In the genomic region with DNA sequence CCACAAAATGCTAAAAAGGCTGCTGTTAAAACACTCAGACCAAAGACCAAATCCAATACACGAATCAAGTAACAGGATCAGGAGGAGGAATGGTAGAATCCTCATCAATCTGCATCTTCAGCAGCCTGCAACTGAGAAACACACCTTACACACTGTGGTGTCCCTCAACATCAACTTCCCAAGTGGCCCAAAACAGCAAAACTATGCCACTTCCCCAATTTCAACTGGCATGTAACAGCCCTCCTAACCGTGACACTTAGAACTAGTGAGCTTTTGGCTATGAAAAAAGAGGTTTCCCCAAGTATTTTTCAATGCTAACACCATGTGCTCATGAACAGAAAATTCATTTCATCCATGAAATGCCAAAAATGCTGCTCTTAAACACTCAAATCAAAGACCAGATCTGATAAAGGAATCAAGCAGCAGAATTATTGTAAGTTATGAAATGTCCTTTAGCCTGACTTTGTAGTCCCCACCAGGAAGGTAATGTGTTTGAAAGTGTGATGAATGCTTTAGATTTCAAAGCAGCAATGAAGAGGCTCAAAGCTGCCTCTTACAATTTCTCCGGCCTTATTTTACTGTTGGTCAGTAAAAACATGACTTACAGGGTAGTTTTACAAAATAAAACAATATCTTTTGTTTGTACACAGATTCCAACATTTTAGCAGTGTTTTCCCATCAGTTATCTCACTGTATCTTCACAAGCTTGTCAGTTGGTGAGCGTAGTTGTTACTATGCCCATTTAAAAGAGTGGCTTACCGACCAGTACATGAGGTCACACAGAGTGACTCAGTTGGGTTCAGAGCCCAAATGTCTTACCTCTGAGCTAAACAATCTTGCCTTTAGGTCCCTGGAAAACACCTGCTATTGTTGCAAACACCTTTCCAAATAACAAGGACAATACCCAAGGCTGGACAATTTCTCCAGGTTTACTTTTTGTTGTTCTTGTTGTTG, we compare ENCODE assay signal across 18 cellular contexts.
A peak's percentile ranks its signal among the peaks of the same experiment; 100 is the strongest.
DNase-seq lines count a peak whose midpoint lies in the region; ATAC-seq and TF ChIP-seq lines count a peak whose summit lies in the region.
"Had no signal": no experiment of that assay in that cellular context is flagged by ENCODE, and none has a peak within 500 bp of the region (broad histone marks: within the 10 kb centered on the region; RNA-seq: fewer than 3 reads in every experiment).

No MANE protein-coding gene starts in this region.

- H3K4me2 ChIP-seq in OCI-LY1 (ENCODE audit: low read length), result no peak overlapping the region
- no peak overlapping the region for H3K4me2 ChIP-seq in PC-9
- H3K4me2 ChIP-seq: A549 had no signal

- H2AFZ ChIP-seq in OCI-LY1 (ENCODE audit: low read length) (no peak overlapping the region), PC-9 (no peak overlapping the region)

- H3K27me3 ChIP-seq in OCI-LY1 (ENCODE audit: insufficient read depth, low read length), result no peaks in the 10 kb centered on the region
- H3K27me3 ChIP-seq in PC-9 (ENCODE audit: insufficient read depth, low read depth), result no peaks in the 10 kb centered on the region
- H3K27me3 ChIP-seq: transverse colon had no signal

- peaks cover 39 to 47% of the 10 kb centered on the region in 2 donors for H3K4me1 Mint-ChIP-seq in natural killer cell treated with Interleukin-12 subunit alpha and Interleukin-12 subunit beta and Interleukin-15 and Interleukin-18, amount 100 ng/mL, for 72 hours (ENCODE audit: low read depth in 2 of 2)
- H3K4me1 Mint-ChIP-seq in natural killer cell, result peaks cover 10 to 21% of the 10 kb centered on the region in 2 donors
- H3K4me1 Mint-ChIP-seq in central memory CD8-positive, alpha-beta T cell, result peaks cover 32% of the 10 kb centered on the region
- H3K4me1 Mint-ChIP-seq in activated CD8-positive, alpha-beta T cell treated with anti-CD3 and anti-CD28 coated beads for 36 hours (ENCODE audit: low read depth), result peaks cover 7% of the 10 kb centered on the region

- no peak for TF ChIP-seq CTCF in natural killer cell (IDR thresholded peaks at IDR 0.05)
- TF ChIP-seq CTCF in OCI-LY1 (IDR thresholded peaks at IDR 0.05; ENCODE audit: low read length), result no peak
- no peak for TF ChIP-seq CTCF in activated CD8-positive, alpha-beta T cell treated with anti-CD3 and anti-CD28 coated beads for 36 hours (IDR thresholded peaks at IDR 0.05)
- no peak for TF ChIP-seq CTCF in PC-9 (conservative IDR thresholded peaks at IDR 0.05)

- H3K36me3 Mint-ChIP-seq in natural killer cell treated with Interleukin-12 subunit alpha and Interleukin-12 subunit beta and Interleukin-15 and Interleukin-18, amount 100 ng/mL, for 72 hours, result peaks cover 17% of the 10 kb centered on the region
- H3K36me3 Mint-ChIP-seq in natural killer cell, result no peaks in the 10 kb centered on the region
- H3K36me3 Mint-ChIP-seq in central memory CD8-positive, alpha-beta T cell (ENCODE audit: insufficient read depth), result peaks cover 9% of the 10 kb centered on the region
- peaks cover 18% of the 10 kb centered on the region for H3K36me3 Mint-ChIP-seq in activated CD8-positive, alpha-beta T cell treated with anti-CD3 and anti-CD28 coated beads for 36 hours (ENCODE audit: low read depth)

- CTCF ChIA-PET in activated CD8-positive, alpha-beta T cell treated with anti-CD3 and anti-CD28 coated beads for 36 hours (lab: Charles Lee), result no interaction called here
- CTCF ChIA-PET in PC-9 (lab: Charles Lee), result interaction anchor here (0.7 kb wide), 1 partner anchor 1363 kb away, joined by 4 read pairs; no protein-coding TSS in a partner anchor

- intact Hi-C loops in natural killer cell (cut with micrococcal nuclease), result no loop called here
- intact Hi-C loops in activated CD8-positive, alpha-beta T cell treated with anti-CD3 and anti-CD28 coated beads for 36 hours (cut with micrococcal nuclease), result no loop called here
- intact Hi-C loops in PC-9 (cut with micrococcal nuclease; ENCODE audit: unreplicated experiment), result no loop called here

- peak overlapping the region; percentile 3 to 7 for H3K27ac Mint-ChIP-seq in natural killer cell treated with Interleukin-12 subunit alpha and Interleukin-12 subunit beta and Interleukin-15 and Interleukin-18, amount 100 ng/mL, for 72 hours
- no peak overlapping the region for H3K27ac Mint-ChIP-seq in natural killer cell
- H3K27ac Mint-ChIP-seq in central memory CD8-positive, alpha-beta T cell (ENCODE audit: low read depth), result no peak overlapping the region
- no peak overlapping the region for H3K27ac Mint-ChIP-seq in activated CD8-positive, alpha-beta T cell treated with anti-CD3 and anti-CD28 coated beads for 36 hours
- H3K27ac Mint-ChIP-seq: activated naive CD4-positive, alpha-beta T cell treated with anti-CD3 and anti-CD28 coated beads, Interleukin-2, amount 50 U/mL, for 24 hours had no signal

- peak overlapping the region; percentile 44 for H3K27ac ChIP-seq in OCI-LY1 (ENCODE audit: low read depth, low read length, poor library complexity, severe bottlenecking)
- H3K27ac ChIP-seq in PC-9, result no peak overlapping the region
- H3K27ac ChIP-seq: A549, transverse colon had no signal

- H3F3A ChIP-seq in OCI-LY1 (ENCODE audit: insufficient read depth, low read length) (no peaks in the 10 kb centered on the region), PC-9 (ENCODE audit: insufficient read depth, low read depth) (peaks cover 6% of the 10 kb centered on the region)

- ATAC-seq in natural killer cell treated with Interleukin-12 subunit alpha and Interleukin-12 subunit beta and Interleukin-15 and Interleukin-18, amount 100 ng/mL, for 72 hours, result no peak
- ATAC-seq in natural killer cell, result no peak
- ATAC-seq in central memory CD8-positive, alpha-beta T cell (replicated peaks; ENCODE audit: extremely low read depth, poor library complexity, severe bottlenecking), result peak; percentile 19
- no peak for ATAC-seq in activated CD8-positive, alpha-beta T cell treated with anti-CD3 and anti-CD28 coated beads for 36 hours
- ATAC-seq: A549; effector memory CD8-positive, alpha-beta T cell; sciatic nerve had no signal

- no peaks in the 10 kb centered on the region for H3K9me3 ChIP-seq in OCI-LY1 (ENCODE audit: low read length)
- H3K9me3 ChIP-seq in PC-9 (ENCODE audit: insufficient read depth, low read depth), result peaks cover 5% of the 10 kb centered on the region; the same call in 1 of the 2 replicates
- H3K9me3 ChIP-seq: A549 had no signal

- H3K79me2 ChIP-seq in OCI-LY1 (ENCODE audit: insufficient read depth, low read length) (no peaks in the 10 kb centered on the region), PC-9 (ENCODE audit: low read depth) (peaks cover 46% of the 10 kb centered on the region)

- DNase-seq in natural killer cell treated with Interleukin-12 subunit alpha and Interleukin-12 subunit beta and Interleukin-15 and Interleukin-18, amount 100 ng/mL, for 72 hours (ENCODE audit: low spot score), result no peak
- no peak for DNase-seq in natural killer cell
- DNase-seq in central memory CD8-positive, alpha-beta T cell (ENCODE audit: low spot score in 2 of 2), result no peak
- DNase-seq in NCI-H2107 (lab: John Stamatoyannopoulos, UW), result no peak
- DNase-seq in activated CD8-positive, alpha-beta T cell treated with anti-CD3 and anti-CD28 coated beads for 36 hours, result no peak
- no peak for DNase-seq in SW480 (ENCODE audit: low spot score)
- no peak for DNase-seq in PC-9
- DNase-seq: COR-L47; effector memory CD8-positive, alpha-beta T cell; foreskin melanocyte; NCI-H2081 treated with DMSO at 0.1 percent for 48 hours; stimulated activated CD4-positive, alpha-beta T cell treated with anti-CD3 and anti-CD28 coated beads, Interleukin-4, amount 100 ng/mL, for 1 hour; transverse colon had no signal

- H3K36me3 ChIP-seq in OCI-LY1 (ENCODE audit: insufficient read depth, low read length), result no peaks in the 10 kb centered on the region
- H3K36me3 ChIP-seq in PC-9 (ENCODE audit: low read depth), result peaks cover 39% of the 10 kb centered on the region
- H3K36me3 ChIP-seq: transverse colon had no signal

- no peaks in the 10 kb centered on the region for H3K27me3 Mint-ChIP-seq in natural killer cell treated with Interleukin-12 subunit alpha and Interleukin-12 subunit beta and Interleukin-15 and Interleukin-18, amount 100 ng/mL, for 72 hours
- H3K27me3 Mint-ChIP-seq in natural killer cell (ENCODE audit: low read depth in 2 of 2), result no peaks in the 10 kb centered on the region
- H3K27me3 Mint-ChIP-seq in central memory CD8-positive, alpha-beta T cell, result no peaks in the 10 kb centered on the region
- no peaks in the 10 kb centered on the region for H3K27me3 Mint-ChIP-seq in activated CD8-positive, alpha-beta T cell treated with anti-CD3 and anti-CD28 coated beads for 36 hours
- H3K27me3 Mint-ChIP-seq: activated naive CD4-positive, alpha-beta T cell treated with anti-CD3 and anti-CD28 coated beads, Interleukin-2, amount 50 U/mL, for 24 hours; effector memory CD8-positive, alpha-beta T cell had no signal

- H3K9ac ChIP-seq in OCI-LY1 (ENCODE audit: low read length), result no peak overlapping the region

- H3K9me3 Mint-ChIP-seq in natural killer cell treated with Interleukin-12 subunit alpha and Interleukin-12 subunit beta and Interleukin-15 and Interleukin-18, amount 100 ng/mL, for 72 hours, result no peaks in the 10 kb centered on the region
- H3K9me3 Mint-ChIP-seq in natural killer cell, result no peaks in the 10 kb centered on the region
- no peaks in the 10 kb centered on the region for H3K9me3 Mint-ChIP-seq in central memory CD8-positive, alpha-beta T cell
- peaks cover 4% of the 10 kb centered on the region for H3K9me3 Mint-ChIP-seq in activated CD8-positive, alpha-beta T cell treated with anti-CD3 and anti-CD28 coated beads for 36 hours
- H3K9me3 Mint-ChIP-seq: activated naive CD4-positive, alpha-beta T cell treated with anti-CD3 and anti-CD28 coated beads, Interleukin-2, amount 50 U/mL, for 24 hours; effector memory CD8-positive, alpha-beta T cell had no signal

- no TSS peak for BruUV-seq in PC-9 (replicated peaks; lab: Mats Ljungman, UMichigan)

- H3K4me3 Mint-ChIP-seq in natural killer cell treated with Interleukin-12 subunit alpha and Interleukin-12 subunit beta and Interleukin-15 and Interleukin-18, amount 100 ng/mL, for 72 hours, result no peak overlapping the region
- no peak overlapping the region for H3K4me3 Mint-ChIP-seq in natural killer cell
- no peak overlapping the region for H3K4me3 Mint-ChIP-seq in central memory CD8-positive, alpha-beta T cell
- H3K4me3 Mint-ChIP-seq in activated CD8-positive, alpha-beta T cell treated with anti-CD3 and anti-CD28 coated beads for 36 hours, result no peak overlapping the region
- H3K4me3 Mint-ChIP-seq: activated naive CD4-positive, alpha-beta T cell treated with anti-CD3 and anti-CD28 coated beads, Interleukin-2, amount 50 U/mL, for 24 hours; effector memory CD8-positive, alpha-beta T cell had no signal

- POLR2A ChIA-PET in activated CD8-positive, alpha-beta T cell treated with anti-CD3 and anti-CD28 coated beads for 36 hours (lab: Charles Lee), result no interaction called here
- POLR2A ChIA-PET in PC-9 (lab: Charles Lee; ENCODE audit: unreplicated experiment), result no interaction called here

- H3K4me3 ChIP-seq in OCI-LY1 (ENCODE audit: low read depth, low read length, poor library complexity, severe bottlenecking), result no peak overlapping the region
- no peak overlapping the region for H3K4me3 ChIP-seq in PC-9
- H3K4me3 ChIP-seq: A549, lung, transverse colon had no signal

- H3K9me2 ChIP-seq in OCI-LY1 (ENCODE audit: low read depth, low read length) (no peaks in the 10 kb centered on the region), PC-9 (ENCODE audit: insufficient read depth) (no peaks in the 10 kb centered on the region)

- H3K4me1 ChIP-seq in OCI-LY1 (ENCODE audit: insufficient read depth, low read length, severe bottlenecking), result peaks cover 9% of the 10 kb centered on the region
- H3K4me1 ChIP-seq in PC-9 (replicated peaks; ENCODE audit: insufficient read depth), result no peaks in the 10 kb centered on the region
- H3K4me1 ChIP-seq: transverse colon had no signal

- no peaks in the 10 kb centered on the region for H4K20me1 ChIP-seq in OCI-LY1 (ENCODE audit: insufficient read depth, low read length)
- peaks cover 5% of the 10 kb centered on the region; the same call in 1 of the 2 replicates for H4K20me1 ChIP-seq in PC-9 (ENCODE audit: insufficient read depth)

Comparison
In these comparisons a context has a peak if more than half of its experiments do, and no peak if none do; other contexts are left out.
1. H3K27ac Mint-ChIP-seq: peak in natural killer cell treated with Interleukin-12 subunit alpha and Interleukin-12 subunit beta and Interleukin-15 and Interleukin-18, amount 100 ng/mL, for 72 hours (2 of 2); none in natural killer cell (0 of 2), central memory CD8-positive, alpha-beta T cell (single experiment) and activated CD8-positive, alpha-beta T cell treated with anti-CD3 and anti-CD28 coated beads for 36 hours (single experiment).